In genomic region chr20:57809149-57809548, GRCh38 we compare ENCODE assay signal across 22 cellular contexts.
"Had no signal": no experiment of that assay in that cellular context is flagged by ENCODE, and none has a peak within 500 bp of the region (broad histone marks: within the 10 kb centered on the region; RNA-seq: fewer than 3 reads in every experiment).

No MANE protein-coding gene starts in this region.

- H3K4me3 ChIP-seq: MG63, Peyer's patch, SJSA1, SK-N-MC had no signal

- H3K4me1 ChIP-seq: Peyer's patch, SJSA1 had no signal

- H3K9me3 ChIP-seq: MG63, Peyer's patch, SJSA1 had no signal

- H3K36me3 ChIP-seq: MG63, Peyer's patch, SJSA1 had no signal

- H3K27ac ChIP-seq: HL-60, Peyer's patch, SJSA1, SK-N-MC had no signal

- DNase-seq: Karpas-422, KG1, MG63, NCI-H1092, NCI-H1105 treated with DMSO at 0.1 percent for 48 hours, NCI-H1417 treated with DMSO at 0.1 percent for 48 hours, NCI-H146, NCI-H1694 treated with DMSO at 0.1 percent for 48 hours, NCI-H1930, NCI-H2081, NCI-H2107, NCI-H226, NCI-H446, NCI-H510A, NCI-H524 treated with DMSO at 0.1 percent for 48 hours, NCI-H69, NCI-H774, Peyer's patch, SIG-M5 had no signal
